ENCODE assay signal across 2 cellular contexts in the genomic region with DNA sequence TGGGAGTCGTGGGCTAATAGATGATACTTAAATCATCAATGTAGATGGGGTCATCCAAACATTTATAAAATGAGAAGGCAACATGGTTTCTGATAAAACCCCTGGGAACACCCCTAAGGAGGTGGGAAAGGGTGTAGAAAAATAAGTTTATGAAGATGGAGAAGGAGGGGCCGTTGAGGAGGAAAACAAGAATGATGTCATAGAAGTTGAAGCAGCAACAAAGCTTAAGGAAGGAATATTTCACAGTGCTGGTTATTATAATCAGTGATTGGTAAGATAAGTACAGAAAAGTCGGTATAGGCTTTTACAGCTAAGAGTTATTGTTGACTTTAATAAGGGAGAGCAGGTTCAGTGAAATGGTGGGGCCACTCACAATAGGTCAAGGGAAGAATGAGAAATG.
TF ChIP-seq lines count a peak whose summit lies in the region.

No MANE protein-coding gene starts in this region.

TF ChIP-seq in GM23338, 12 proteins besides CTCF, POLR2A, EP300 and RAD21:
- TF ChIP-seq STAT1 (IDR thresholded peaks at IDR 0.05; ENCODE audit: unreplicated experiment) (no peak), NANOG (IDR thresholded peaks at IDR 0.05; ENCODE audit: borderline replicate concordance) (no peak), ZNF114 (CRISPR knock-in tag; IDR thresholded peaks at IDR 0.05) (no peak), ZNF331 (CRISPR knock-in tag; IDR thresholded peaks at IDR 0.05; ENCODE audit: low read depth) (no peak), CREB1 (CRISPR knock-in tag; IDR thresholded peaks at IDR 0.05; ENCODE audit: low read depth) (no peak), EZH2phosphoT487 (IDR thresholded peaks at IDR 0.05; ENCODE audit: unreplicated experiment) (no peak), POLR2AphosphoS5 (IDR thresholded peaks at IDR 0.05; ENCODE audit: low read depth) (no peak)
- TF ChIP-seq, protein P1, sequence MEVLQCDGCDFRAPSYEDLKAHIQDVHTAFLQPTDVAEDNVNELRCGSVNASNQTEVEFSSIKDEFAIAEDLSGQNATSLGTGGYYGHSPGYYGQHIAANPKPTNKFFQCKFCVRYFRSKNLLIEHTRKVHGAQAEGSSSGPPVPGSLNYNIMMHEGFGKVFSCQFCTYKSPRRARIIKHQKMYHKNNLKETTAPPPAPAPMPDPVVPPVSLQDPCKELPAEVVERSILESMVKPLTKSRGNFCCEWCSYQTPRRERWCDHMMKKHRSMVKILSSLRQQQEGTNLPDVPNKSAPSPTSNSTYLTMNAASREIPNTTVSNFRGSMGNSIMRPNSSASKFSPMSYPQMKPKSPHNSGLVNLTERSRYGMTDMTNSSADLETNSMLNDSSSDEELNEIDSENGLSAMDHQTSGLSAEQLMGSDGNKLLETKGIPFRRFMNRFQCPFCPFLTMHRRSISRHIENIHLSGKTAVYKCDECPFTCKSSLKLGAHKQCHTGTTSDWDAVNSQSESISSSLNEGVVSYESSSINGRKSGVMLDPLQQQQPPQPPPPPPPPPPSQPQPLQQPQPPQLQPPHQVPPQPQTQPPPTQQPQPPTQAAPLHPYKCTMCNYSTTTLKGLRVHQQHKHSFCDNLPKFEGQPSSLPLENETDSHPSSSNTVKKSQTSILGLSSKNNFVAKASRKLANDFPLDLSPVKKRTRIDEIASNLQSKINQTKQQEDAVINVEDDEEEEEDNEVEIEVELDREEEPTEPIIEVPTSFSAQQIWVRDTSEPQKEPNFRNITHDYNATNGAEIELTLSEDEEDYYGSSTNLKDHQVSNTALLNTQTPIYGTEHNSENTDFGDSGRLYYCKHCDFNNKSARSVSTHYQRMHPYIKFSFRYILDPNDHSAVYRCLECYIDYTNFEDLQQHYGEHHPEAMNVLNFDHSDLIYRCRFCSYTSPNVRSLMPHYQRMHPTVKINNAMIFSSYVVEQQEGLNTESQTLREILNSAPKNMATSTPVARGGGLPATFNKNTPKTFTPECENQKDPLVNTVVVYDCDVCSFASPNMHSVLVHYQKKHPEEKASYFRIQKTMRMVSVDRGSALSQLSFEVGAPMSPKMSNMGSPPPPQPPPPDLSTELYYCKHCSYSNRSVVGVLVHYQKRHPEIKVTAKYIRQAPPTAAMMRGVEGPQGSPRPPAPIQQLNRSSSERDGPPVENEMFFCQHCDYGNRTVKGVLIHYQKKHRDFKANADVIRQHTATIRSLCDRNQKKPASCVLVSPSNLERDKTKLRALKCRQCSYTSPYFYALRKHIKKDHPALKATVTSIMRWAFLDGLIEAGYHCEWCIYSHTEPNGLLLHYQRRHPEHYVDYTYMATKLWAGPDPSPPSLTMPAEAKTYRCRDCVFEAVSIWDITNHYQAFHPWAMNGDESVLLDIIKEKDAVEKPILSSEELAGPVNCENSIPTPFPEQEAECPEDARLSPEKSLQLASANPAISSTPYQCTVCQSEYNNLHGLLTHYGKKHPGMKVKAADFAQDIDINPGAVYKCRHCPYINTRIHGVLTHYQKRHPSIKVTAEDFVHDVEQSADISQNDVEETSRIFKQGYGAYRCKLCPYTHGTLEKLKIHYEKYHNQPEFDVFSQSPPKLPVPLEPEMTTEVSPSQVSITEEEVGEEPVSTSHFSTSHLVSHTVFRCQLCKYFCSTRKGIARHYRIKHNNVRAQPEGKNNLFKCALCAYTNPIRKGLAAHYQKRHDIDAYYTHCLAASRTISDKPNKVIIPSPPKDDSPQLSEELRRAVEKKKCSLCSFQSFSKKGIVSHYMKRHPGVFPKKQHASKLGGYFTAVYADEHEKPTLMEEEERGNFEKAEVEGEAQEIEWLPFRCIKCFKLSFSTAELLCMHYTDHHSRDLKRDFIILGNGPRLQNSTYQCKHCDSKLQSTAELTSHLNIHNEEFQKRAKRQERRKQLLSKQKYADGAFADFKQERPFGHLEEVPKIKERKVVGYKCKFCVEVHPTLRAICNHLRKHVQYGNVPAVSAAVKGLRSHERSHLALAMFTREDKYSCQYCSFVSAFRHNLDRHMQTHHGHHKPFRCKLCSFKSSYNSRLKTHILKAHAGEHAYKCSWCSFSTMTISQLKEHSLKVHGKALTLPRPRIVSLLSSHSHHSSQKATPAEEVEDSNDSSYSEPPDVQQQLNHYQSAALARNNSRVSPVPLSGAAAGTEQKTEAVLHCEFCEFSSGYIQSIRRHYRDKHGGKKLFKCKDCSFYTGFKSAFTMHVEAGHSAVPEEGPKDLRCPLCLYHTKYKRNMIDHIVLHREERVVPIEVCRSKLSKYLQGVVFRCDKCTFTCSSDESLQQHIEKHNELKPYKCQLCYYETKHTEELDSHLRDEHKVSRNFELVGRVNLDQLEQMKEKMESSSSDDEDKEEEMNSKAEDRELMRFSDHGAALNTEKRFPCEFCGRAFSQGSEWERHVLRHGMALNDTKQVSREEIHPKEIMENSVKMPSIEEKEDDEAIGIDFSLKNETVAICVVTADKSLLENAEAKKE (CRISPR knock-in tag; IDR thresholded peaks at IDR 0.05) = no peak
- TF ChIP-seq, protein P2, sequence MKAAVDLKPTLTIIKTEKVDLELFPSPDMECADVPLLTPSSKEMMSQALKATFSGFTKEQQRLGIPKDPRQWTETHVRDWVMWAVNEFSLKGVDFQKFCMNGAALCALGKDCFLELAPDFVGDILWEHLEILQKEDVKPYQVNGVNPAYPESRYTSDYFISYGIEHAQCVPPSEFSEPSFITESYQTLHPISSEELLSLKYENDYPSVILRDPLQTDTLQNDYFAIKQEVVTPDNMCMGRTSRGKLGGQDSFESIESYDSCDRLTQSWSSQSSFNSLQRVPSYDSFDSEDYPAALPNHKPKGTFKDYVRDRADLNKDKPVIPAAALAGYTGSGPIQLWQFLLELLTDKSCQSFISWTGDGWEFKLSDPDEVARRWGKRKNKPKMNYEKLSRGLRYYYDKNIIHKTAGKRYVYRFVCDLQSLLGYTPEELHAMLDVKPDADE (IDR thresholded peaks at IDR 0.05) = no peak

TF ChIP-seq in K562, 482 proteins besides CTCF, POLR2A, EP300 and RAD21:
- TF ChIP-seq, protein P3, sequence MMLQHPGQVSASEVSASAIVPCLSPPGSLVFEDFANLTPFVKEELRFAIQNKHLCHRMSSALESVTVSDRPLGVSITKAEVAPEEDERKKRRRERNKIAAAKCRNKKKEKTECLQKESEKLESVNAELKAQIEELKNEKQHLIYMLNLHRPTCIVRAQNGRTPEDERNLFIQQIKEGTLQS (IDR thresholded peaks at IDR 0.05) = peak; percentile 63
- TF ChIP-seq, protein P3 (CRISPR knock-in tag; conservative IDR thresholded peaks at IDR 0.05) = no peak
- TF ChIP-seq, protein P4, sequence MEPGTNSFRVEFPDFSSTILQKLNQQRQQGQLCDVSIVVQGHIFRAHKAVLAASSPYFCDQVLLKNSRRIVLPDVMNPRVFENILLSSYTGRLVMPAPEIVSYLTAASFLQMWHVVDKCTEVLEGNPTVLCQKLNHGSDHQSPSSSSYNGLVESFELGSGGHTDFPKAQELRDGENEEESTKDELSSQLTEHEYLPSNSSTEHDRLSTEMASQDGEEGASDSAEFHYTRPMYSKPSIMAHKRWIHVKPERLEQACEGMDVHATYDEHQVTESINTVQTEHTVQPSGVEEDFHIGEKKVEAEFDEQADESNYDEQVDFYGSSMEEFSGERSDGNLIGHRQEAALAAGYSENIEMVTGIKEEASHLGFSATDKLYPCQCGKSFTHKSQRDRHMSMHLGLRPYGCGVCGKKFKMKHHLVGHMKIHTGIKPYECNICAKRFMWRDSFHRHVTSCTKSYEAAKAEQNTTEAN (CRISPR knock-in tag; IDR thresholded peaks at IDR 0.05) = no peak
- peak; percentile 42; the same call in 1 of the 2 replicates for TF ChIP-seq ATF7 (IDR thresholded peaks at IDR 0.05)
TF ChIP-seq in K562: peak in this region for 2.
